Comparison of ENCODE assay signal across 21 cellular contexts in genomic region chr2:26522325-26523120, GRCh38. TPM values are rescaled to one million over a fixed set of nuclear protein-coding genes. Genes with fewer than 3 reads are reported as not detected.
"Had no signal": no experiment of that assay in that cellular context is flagged by ENCODE, and none has a peak within 500 bp of the region (broad histone marks: within the 10 kb centered on the region; RNA-seq: fewer than 3 reads in every experiment).

No MANE protein-coding gene starts in this region.

- H3K9me3 ChIP-seq: adrenal gland, prostate gland, right atrium auricular region, tibial artery had no signal

- DNase-seq: activated CD4-positive, alpha-beta T cell treated with anti-CD3 and anti-CD28 coated beads, Interleukin-2, amount 10 ng/mL, durations not matched to agents 24 days and 14 days; activated CD8-positive, alpha-beta T cell treated with anti-CD3 and anti-CD28 coated beads for 36 hours; activated T-cell treated with anti-CD3 and anti-CD28 coated beads, Interleukin-2, amount 50 U/mL, for 24 hours; adrenal gland; endodermal cell; foreskin melanocyte; head of caudate nucleus; nephron progenitor cell; occipital lobe; stimulated activated CD8-positive, alpha-beta memory T cell treated with anti-CD3 and anti-CD28 coated beads, Interleukin-4, amount 100 ng/mL, for 48 hours; stimulated activated naive CD4-positive, alpha-beta T cell; T-helper 1 cell; T-helper 9 cell had no signal

- ATAC-seq: activated CD8-positive, alpha-beta T cell treated with anti-CD3 and anti-CD28 coated beads for 36 hours; activated naive CD4-positive, alpha-beta T cell treated with anti-CD3 and anti-CD28 coated beads, Interleukin-2, amount 50 U/mL, for 72 hours; left lobe of liver had no signal

- H3K27me3 ChIP-seq: right atrium auricular region had no signal

- H3K36me3 ChIP-seq: adrenal gland, cardiac muscle cell, prostate gland, right atrium auricular region, tibial artery had no signal

- H3K4me3 ChIP-seq: adrenal gland, cardiac muscle cell, prostate gland, right atrium auricular region, tibial artery had no signal

- H3K27ac ChIP-seq: adrenal gland, cardiac muscle cell, epithelial cell of prostate, prostate gland, right atrium auricular region, tibial artery had no signal

- H3K4me1 ChIP-seq: adrenal gland, prostate gland, right atrium auricular region, tibial artery had no signal

RNA-seq across cellular contexts. Expression of gene OTOF, which starts 44.6 kb away (rescaled TPM):
- total RNA-seq: cardiac muscle cell had no signal
- polyA plus RNA-seq: cardiac muscle cell, keratinocyte had no signal
